ENCODE assay signal across 31 cellular contexts in genomic region chr3:16252988-16253387, GRCh38. TPM values are rescaled to one million over a fixed set of nuclear protein-coding genes. Genes with fewer than 3 reads are reported as not detected.
DNase-seq lines count a peak whose midpoint lies in the region; ATAC-seq, FAIRE-seq and TF ChIP-seq lines count a peak whose summit lies in the region.
"Had no signal": no experiment of that assay in that cellular context is flagged by ENCODE, and none has a peak within 500 bp of the region (broad histone marks: within the 10 kb centered on the region; RNA-seq: fewer than 3 reads in every experiment).

No MANE protein-coding gene starts in this region.

- DNase-seq in HepG2 (ENCODE audit: low spot score), result no peak
- no peak for DNase-seq in right lobe of liver
- no peak for DNase-seq in upper lobe of right lung
- no peak for DNase-seq in OCI-LY7 (ENCODE audit: low spot score)
- DNase-seq in activated CD8-positive, alpha-beta memory T cell treated with anti-CD3 and anti-CD28 coated beads, Interleukin-2, amount 10 ng/mL, durations not matched to agents 7 days and 5 days, result no peak
- DNase-seq: activated CD4-positive, alpha-beta T cell treated with anti-CD3 and anti-CD28 coated beads for 48 hours; activated T-cell treated with anti-CD3 and anti-CD28 coated beads for 4 hours; CD4-positive, alpha-beta memory T cell; effector CD4-positive, alpha-beta T cell; EL; NCI-H1417 treated with DMSO at 0.1 percent for 48 hours; NCI-H2081; NCI-H2227 treated with DMSO at 0.1 percent for 48 hours; stimulated activated CD4-positive, alpha-beta T cell treated with anti-CD3 and anti-CD28 coated beads, Interleukin-1b, Interleukin-23, amount 100 ng/mL, for 48 hours; stimulated activated naive CD4-positive, alpha-beta T cell treated with Interleukin-2 at 50 U/mL for 16 hours; T1000; WERI-Rb-1 had no signal

- ATAC-seq in HepG2, result no peak
- ATAC-seq in right lobe of liver, result no peak
- ATAC-seq in upper lobe of right lung, result no peak
- ATAC-seq in GM21390 (IDR thresholded peaks at IDR 0.05; ENCODE audit: unreplicated experiment), result no peak
- no peak for ATAC-seq in activated CD8-positive, alpha-beta memory T cell treated with anti-CD3 and anti-CD28 coated beads, Interleukin-2, amount 10 ng/mL, durations not matched to agents 7 days and 5 days
- ATAC-seq: A549; activated naive CD4-positive, alpha-beta T cell treated with anti-CD3 and anti-CD28 coated beads, Interleukin-2, amount 50 U/mL, for 72 hours; HCT116 had no signal

- no peaks in the 10 kb centered on the region for H3K9me3 Mint-ChIP-seq in activated CD8-positive, alpha-beta memory T cell treated with anti-CD3 and anti-CD28 coated beads, Interleukin-2, amount 10 ng/mL, durations not matched to agents 7 days and 5 days (ENCODE audit: low read depth)
- H3K9me3 Mint-ChIP-seq: activated naive CD4-positive, alpha-beta T cell treated with anti-CD3 and anti-CD28 coated beads, Interleukin-2, amount 50 U/mL, for 72 hours; neural progenitor cell had no signal

- H3K4me1 ChIP-seq in HepG2 (ENCODE audit: insufficient read depth, low read length) (peaks cover 47% of the 10 kb centered on the region), right lobe of liver (peaks cover 0 to 31% (median 9%) of the 10 kb centered on the region in 4 donors), OCI-LY3 (ENCODE audit: low read length) (peaks cover 75% of the 10 kb centered on the region), upper lobe of right lung (peaks cover 15% of the 10 kb centered on the region), OCI-LY7 (ENCODE audit: insufficient read depth, low read length, poor library complexity, severe bottlenecking) (no peaks in the 10 kb centered on the region)
- H3K4me1 ChIP-seq: A549, vagina had no signal

- TF ChIP-seq CTCF in HepG2 (CRISPR knock-in tag; IDR thresholded peaks at IDR 0.05) (no peak), right lobe of liver (IDR thresholded peaks at IDR 0.05) (no peak), OCI-LY3 (IDR thresholded peaks at IDR 0.05; ENCODE audit: low read depth, low read length) (no peak), upper lobe of right lung (IDR thresholded peaks at IDR 0.05) (no peak), OCI-LY7 (conservative IDR thresholded peaks at IDR 0.05; ENCODE audit: low read length) (no peak)

- TF ChIP-seq EP300 in HepG2 (IDR thresholded peaks at IDR 0.05; ENCODE audit: low read depth in 2 of 2, low read length in 2 of 2) (no peak), HepG2 (CRISPR knock-in tag; IDR thresholded peaks at IDR 0.05; ENCODE audit: borderline replicate concordance) (no peak)

- H3K36me3 ChIP-seq in HepG2 (replicated peaks in 1 of 2; ENCODE audit: control insufficient read depth in 1 of 2, insufficient read depth in 2 of 2, low read length in 2 of 2), result no peaks in the 10 kb centered on the region
- no peaks in the 10 kb centered on the region for H3K36me3 ChIP-seq in right lobe of liver
- H3K36me3 ChIP-seq in OCI-LY3 (replicated peaks; ENCODE audit: low read depth, low read length), result no peaks in the 10 kb centered on the region
- H3K36me3 ChIP-seq in upper lobe of right lung, result peaks cover 5% of the 10 kb centered on the region
- H3K36me3 ChIP-seq in OCI-LY7 (ENCODE audit: insufficient read depth, low read length), result no peaks in the 10 kb centered on the region
- H3K36me3 ChIP-seq: neural progenitor cell, right atrium auricular region, vagina, WERI-Rb-1 had no signal

- peaks cover 34% of the 10 kb centered on the region for H3K4me1 Mint-ChIP-seq in activated CD8-positive, alpha-beta memory T cell treated with anti-CD3 and anti-CD28 coated beads, Interleukin-2, amount 10 ng/mL, durations not matched to agents 7 days and 5 days
- H3K4me1 Mint-ChIP-seq: neural progenitor cell had no signal

- TF ChIP-seq RAD21 in HepG2 (CRISPR knock-in tag; IDR thresholded peaks at IDR 0.05), result no peak

- H3K27ac ChIP-seq in HepG2 (ENCODE audit: extremely low read length, insufficient read depth, low read length) (no peak overlapping the region), right lobe of liver (peak overlapping the region in 1 of 3 donors; percentile 11), OCI-LY3 (ENCODE audit: low read length) (peak overlapping the region; percentile 9; the same call in 1 of the 2 replicates), layer of hippocampus (ENCODE audit: low read depth, low read length) (peak overlapping the region; percentile 39), upper lobe of right lung (peak overlapping the region; percentile 42), OCI-LY7 (ENCODE audit: low read depth, low read length, poor library complexity, severe bottlenecking) (no peak overlapping the region)
- H3K27ac ChIP-seq: A549, neural progenitor cell, right atrium auricular region, testis, vagina, WERI-Rb-1 had no signal

- H3K9me3 ChIP-seq in HepG2 (ENCODE audit: low read length) (no peaks in the 10 kb centered on the region), right lobe of liver (no peaks in the 10 kb centered on the region), OCI-LY3 (ENCODE audit: insufficient read depth, low read length) (no peaks in the 10 kb centered on the region), upper lobe of right lung (no peaks in the 10 kb centered on the region), OCI-LY7 (ENCODE audit: low read length) (no peaks in the 10 kb centered on the region)
- H3K9me3 ChIP-seq: A549, left lung, right atrium auricular region, testis, vagina had no signal

- H3K4me2 ChIP-seq in HepG2 (ENCODE audit: low read depth, low read length) (peak overlapping the region; percentile 54; the same call in 1 of the 2 replicates), OCI-LY3 (ENCODE audit: low read length) (peak overlapping the region; percentile 46), OCI-LY7 (ENCODE audit: low read length) (no peak overlapping the region)
- H3K4me2 ChIP-seq: A549, neural progenitor cell had no signal

- TF ChIP-seq POLR2A in HepG2 (IDR thresholded peaks at IDR 0.05; ENCODE audit: insufficient read depth in 1 of 2, low read depth in 2 of 2, low read length in 2 of 2), result no peak
- no peak for TF ChIP-seq POLR2A in right lobe of liver (IDR thresholded peaks at IDR 0.05)

- CTCF ChIA-PET in HepG2 (lab: Yijun Ruan, JAX; ENCODE audit: low intra/inter-chr PET ratio, low total read pairs) (no interaction called here), OCI-LY7 (lab: Charles Lee; ENCODE audit: unreplicated experiment) (interaction anchor here (1.7 kb wide), 1 partner anchor 11 kb away, joined by 3 read pairs; the partner anchor contains the start of gene DPH3)
- CTCF ChIA-PET in activated CD8-positive, alpha-beta memory T cell treated with anti-CD3 and anti-CD28 coated beads, Interleukin-2, amount 10 ng/mL, durations not matched to agents 7 days and 5 days (lab: Charles Lee), result no interaction called here

- H2AFZ ChIP-seq in HepG2 (ENCODE audit: low read length) (no peak overlapping the region), OCI-LY3 (ENCODE audit: low read depth, low read length) (no peak overlapping the region), OCI-LY7 (ENCODE audit: low read length) (no peak overlapping the region)
- H2AFZ ChIP-seq: neural progenitor cell had no signal

- H3K9me2 ChIP-seq in OCI-LY7 (ENCODE audit: insufficient read depth, low read length), result no peaks in the 10 kb centered on the region

- no peak overlapping the region for H3K27ac Mint-ChIP-seq in activated CD8-positive, alpha-beta memory T cell treated with anti-CD3 and anti-CD28 coated beads, Interleukin-2, amount 10 ng/mL, durations not matched to agents 7 days and 5 days
- H3K27ac Mint-ChIP-seq: activated naive CD4-positive, alpha-beta T cell treated with anti-CD3 and anti-CD28 coated beads, Interleukin-2, amount 50 U/mL, for 72 hours; CD4-positive, alpha-beta memory T cell; neural progenitor cell had no signal

- no peak for FAIRE-seq in HepG2 (lab: Jason Lieb, UNC)
- FAIRE-seq: A549, bronchial epithelial cell, colon, RCC 7860 had no signal

- no peak overlapping the region for H3K4me3 Mint-ChIP-seq in activated CD8-positive, alpha-beta memory T cell treated with anti-CD3 and anti-CD28 coated beads, Interleukin-2, amount 10 ng/mL, durations not matched to agents 7 days and 5 days
- H3K4me3 Mint-ChIP-seq: CD4-positive, alpha-beta memory T cell; neural progenitor cell had no signal

- H3K79me2 ChIP-seq in HepG2 (ENCODE audit: insufficient read depth, low read length) (no peaks in the 10 kb centered on the region), OCI-LY3 (ENCODE audit: low read length) (no peaks in the 10 kb centered on the region), OCI-LY7 (ENCODE audit: insufficient read depth, low read depth, low read length) (no peaks in the 10 kb centered on the region)

- H3K9ac ChIP-seq in HepG2 (ENCODE audit: insufficient read depth, low read depth, low read length) (no peak overlapping the region), OCI-LY3 (ENCODE audit: low read length) (no peak overlapping the region)
- H3K9ac ChIP-seq: neural progenitor cell had no signal

- H3K27me3 ChIP-seq in HepG2 (ENCODE audit: control insufficient read depth in 1 of 2, insufficient read depth in 2 of 2, low read length in 2 of 2) (no peaks in the 10 kb centered on the region), right lobe of liver (no peaks in the 10 kb centered on the region), OCI-LY3 (ENCODE audit: low read depth, low read length) (no peaks in the 10 kb centered on the region), layer of hippocampus (ENCODE audit: control insufficient read depth, insufficient read depth, low read length) (no peaks in the 10 kb centered on the region), upper lobe of right lung (no peaks in the 10 kb centered on the region)
- H3K27me3 ChIP-seq: left lung, neural progenitor cell, right atrium auricular region, testis, vagina had no signal

- in situ Hi-C loops in HepG2 (cut with HindIII; ENCODE audit: extremely low pct_ligation_motif_present, low pct_unique_long_range_greater_than_20kb), result no loop called here

- POLR2A ChIA-PET in HepG2 (lab: Yijun Ruan, JAX), result interaction anchor here (0.6 to 4.9 kb wide), 8 partner anchors 8 to 1490 kb away, joined by 3 to 112 read pairs (median 4); partner anchors contain the start of genes BTD, DPH3, HACL1 and OXNAD1
- POLR2A ChIA-PET in OCI-LY7 (lab: Charles Lee), result interaction anchor here (0.6 to 1.2 kb wide), 4 partner anchors 11 to 822 kb away, joined by 3 to 5 read pairs (median 4); partner anchors contain the start of gene OXNAD1

- H3K27me3 Mint-ChIP-seq in activated CD8-positive, alpha-beta memory T cell treated with anti-CD3 and anti-CD28 coated beads, Interleukin-2, amount 10 ng/mL, durations not matched to agents 7 days and 5 days, result no peaks in the 10 kb centered on the region
- H3K27me3 Mint-ChIP-seq: CD4-positive, alpha-beta memory T cell had no signal

- WGBS in HepG2 (ENCODE audit: low lambda C conversion rate), result 96% methylated on average over 2 of the region's 2 CpGs
- 89% methylated on average over 2 of the region's 2 CpGs for WGBS in right lobe of liver (ENCODE audit: insufficient coverage, low coverage, low lambda C conversion rate, missing lambda C conversion rate)

- no peak overlapping the region; a peak in 1 of 6 replicates for H3K4me3 ChIP-seq in HepG2 (replicated peaks in 1 of 3; ENCODE audit: insufficient read depth in 1 of 3, low read depth in 2 of 3, low read length in 3 of 3)
- no peak overlapping the region for H3K4me3 ChIP-seq in right lobe of liver
- H3K4me3 ChIP-seq in OCI-LY3 (ENCODE audit: low read length), result no peak overlapping the region
- no peak overlapping the region for H3K4me3 ChIP-seq in upper lobe of right lung
- H3K4me3 ChIP-seq in OCI-LY7 (ENCODE audit: low read depth, low read length, poor library complexity, severe bottlenecking), result no peak overlapping the region
- H3K4me3 ChIP-seq: A549, left lung, neural progenitor cell, right atrium auricular region, testis, vagina had no signal

- H3K36me3 Mint-ChIP-seq in activated CD8-positive, alpha-beta memory T cell treated with anti-CD3 and anti-CD28 coated beads, Interleukin-2, amount 10 ng/mL, durations not matched to agents 7 days and 5 days, result peaks cover 10% of the 10 kb centered on the region
- H3K36me3 Mint-ChIP-seq: activated naive CD4-positive, alpha-beta T cell treated with anti-CD3 and anti-CD28 coated beads, Interleukin-2, amount 50 U/mL, for 72 hours; neural progenitor cell had no signal

- H4K20me1 ChIP-seq in HepG2 (ENCODE audit: insufficient read depth, low read length) (no peaks in the 10 kb centered on the region), OCI-LY3 (ENCODE audit: insufficient read depth, low read length) (no peaks in the 10 kb centered on the region), OCI-LY7 (ENCODE audit: insufficient read depth, low read length) (no peaks in the 10 kb centered on the region)

- BruUV-seq in HepG2 (replicated peaks; lab: Mats Ljungman, UMichigan), result no TSS peak
- no TSS peak for BruUV-seq in OCI-LY7 (replicated peaks; lab: Mats Ljungman, UMichigan)

- intact Hi-C loops in HepG2 (cut with micrococcal nuclease; ENCODE audit: unreplicated experiment) (loop anchor here (1.0 kb wide), 1 partner anchor 11 kb away; the partner anchor contains the start of gene DPH3), right lobe of liver (cut with DNase I) (loop anchor here in 1 of 2 donors (5.0 kb wide), 1 partner anchor 626 kb away; no protein-coding TSS in a partner anchor), upper lobe of right lung (cut with DNase I) (no loop called here), OCI-LY7 (cut with micrococcal nuclease; ENCODE audit: unreplicated experiment) (no loop called here)

RNA-seq across cellular contexts. Expression of gene DPH3, which starts 11.8 kb away (rescaled TPM):
- 21.6 and 40.0 TPM in 2 replicates for total RNA-seq in HepG2 (2016; rRNA removed; fragmentation: Illumina TruSeq; extraction: Trizol)
- 14.7 and 18.5 TPM in 2 replicates for total RNA-seq in HepG2 (2016; cell fraction: cytosol; rRNA removed; fragmentation: Illumina TruSeq; extraction: Trizol; ENCODE audit: low read depth)
- 21.8 and 34.1 TPM in 2 replicates for total RNA-seq in HepG2 (2016; cell fraction: insoluble cytoplasmic fraction; rRNA removed; fragmentation: Illumina TruSeq; extraction: Trizol)
- 37.4 and 40.6 TPM in 2 replicates for total RNA-seq in HepG2 (2016; cell fraction: membrane; rRNA removed; fragmentation: Illumina TruSeq; extraction: Trizol)
- 10.6 and 11.0 TPM in 2 replicates for total RNA-seq in HepG2 (2016; cell fraction: nucleus; rRNA removed; fragmentation: Illumina TruSeq; extraction: Trizol)
- polyA plus RNA-seq in HepG2 (2011; rRNA removed), result 15.6 and 18.3 TPM in 2 replicates
- 6.7 and 10.0 TPM in 2 replicates for polyA plus RNA-seq in HepG2 (2011; cell fraction: cytosol; rRNA removed)
- polyA plus RNA-seq in HepG2 (2011; cell fraction: nucleus; rRNA removed), result 2.0 and 3.6 TPM in 2 replicates
- polyA plus RNA-seq in HepG2 (2012), result 23.4 and 26.6 TPM in 2 replicates
- polyA plus RNA-seq in HepG2 (2016; cell fraction: cytosol; fragmentation: Illumina TruSeq; extraction: Trizol; ENCODE audit: low read depth), result 53.4 and 78.8 TPM in 2 replicates
- polyA plus RNA-seq in HepG2 (2016; cell fraction: insoluble cytoplasmic fraction; fragmentation: Illumina TruSeq; extraction: Trizol; ENCODE audit: low read depth), result 73.2 and 81.4 TPM in 2 replicates
- 73.1 and 94.3 TPM in 2 replicates for polyA plus RNA-seq in HepG2 (2016; cell fraction: membrane; fragmentation: Illumina TruSeq; extraction: Trizol; ENCODE audit: low read depth)
- 30.4 and 35.4 TPM in 2 replicates for polyA plus RNA-seq in HepG2 (2016; cell fraction: nucleus; fragmentation: Illumina TruSeq; extraction: Trizol; ENCODE audit: insufficient read depth, low read depth)
- 5.6 and 6.9 TPM in 2 replicates for polyA minus RNA-seq in HepG2 (2011; rRNA and poly(A)+ RNA removed; ENCODE audit: low replicate concordance)
- 6.9 and 8.9 TPM in 2 replicates for polyA minus RNA-seq in HepG2 (2011; cell fraction: cytosol; rRNA and poly(A)+ RNA removed)
- polyA minus RNA-seq in HepG2 (2011; cell fraction: nucleus; rRNA and poly(A)+ RNA removed), result 6.0 and 7.2 TPM in 2 replicates
- 10 to 100 TPM in 5 of 6 experiments, 1 to 10 TPM in 1; 9.7 to 15.0 (median 12.9) TPM for total RNA-seq in right lobe of liver
- 29.8 TPM for total RNA-seq in upper lobe of right lung
- 4.8 and 7.3 TPM in 2 replicates for total RNA-seq in OCI-LY7 (2014; rRNA removed; shearing (Covaris generic))
- total RNA-seq in OCI-LY7 (2022), result 14.4 and 19.0 TPM in 2 replicates
- total RNA-seq in activated CD8-positive, alpha-beta memory T cell treated with anti-CD3 and anti-CD28 coated beads, Interleukin-2, amount 10 ng/mL, durations not matched to agents 7 days and 5 days, result 10 to 100 TPM; 13.9 to 23.8 TPM

RNA-seq across cellular contexts. Expression of gene OXNAD1, which starts 12.0 kb away (rescaled TPM):
- total RNA-seq in HepG2 (2016; rRNA removed; fragmentation: Illumina TruSeq; extraction: Trizol) (18.8 and 25.2 TPM in 2 replicates), right lobe of liver (10 to 100 TPM in 5 of 6 experiments, 1 to 10 TPM in 1; 8.1 to 27.2 (median 16.2) TPM), upper lobe of right lung (12.8 TPM), OCI-LY7 (2022) (18.1 and 22.0 TPM in 2 replicates)
- 25.2 and 28.2 TPM in 2 replicates for total RNA-seq in HepG2 (2016; cell fraction: cytosol; rRNA removed; fragmentation: Illumina TruSeq; extraction: Trizol; ENCODE audit: low read depth)
- total RNA-seq in HepG2 (2016; cell fraction: insoluble cytoplasmic fraction; rRNA removed; fragmentation: Illumina TruSeq; extraction: Trizol), result 19.7 and 23.1 TPM in 2 replicates
- 13.5 and 18.2 TPM in 2 replicates for total RNA-seq in HepG2 (2016; cell fraction: membrane; rRNA removed; fragmentation: Illumina TruSeq; extraction: Trizol)
- 38.3 and 44.7 TPM in 2 replicates for total RNA-seq in HepG2 (2016; cell fraction: nucleus; rRNA removed; fragmentation: Illumina TruSeq; extraction: Trizol)
- 8.8 and 9.9 TPM in 2 replicates for polyA plus RNA-seq in HepG2 (2011; rRNA removed)
- 6.6 and 8.2 TPM in 2 replicates for polyA plus RNA-seq in HepG2 (2011; cell fraction: cytosol; rRNA removed)
- polyA plus RNA-seq in HepG2 (2011; cell fraction: nucleus; rRNA removed), result 10.2 and 12.1 TPM in 2 replicates
- 7.0 and 7.7 TPM in 2 replicates for polyA plus RNA-seq in HepG2 (2012)
- 1.7 and 3.2 TPM in 2 replicates for polyA plus RNA-seq in HepG2 (2016; cell fraction: cytosol; fragmentation: Illumina TruSeq; extraction: Trizol; ENCODE audit: low read depth)
- polyA plus RNA-seq in HepG2 (2016; cell fraction: insoluble cytoplasmic fraction; fragmentation: Illumina TruSeq; extraction: Trizol; ENCODE audit: low read depth), result 19.0 and 22.1 TPM in 2 replicates
- polyA plus RNA-seq in HepG2 (2016; cell fraction: membrane; fragmentation: Illumina TruSeq; extraction: Trizol; ENCODE audit: low read depth), result 4.3 and 6.7 TPM in 2 replicates
- polyA plus RNA-seq in HepG2 (2016; cell fraction: nucleus; fragmentation: Illumina TruSeq; extraction: Trizol; ENCODE audit: insufficient read depth, low read depth), result 12.2 and 14.2 TPM in 2 replicates
- 24.6 and 49.5 TPM in 2 replicates for polyA minus RNA-seq in HepG2 (2011; rRNA and poly(A)+ RNA removed; ENCODE audit: low replicate concordance)
- 5.4 and 6.4 TPM in 2 replicates for polyA minus RNA-seq in HepG2 (2011; cell fraction: cytosol; rRNA and poly(A)+ RNA removed)
- polyA minus RNA-seq in HepG2 (2011; cell fraction: nucleus; rRNA and poly(A)+ RNA removed), result 64.5 and 66.2 TPM in 2 replicates
- total RNA-seq in OCI-LY7 (2014; rRNA removed; shearing (Covaris generic)), result 16.6 and 18.7 TPM in 2 replicates
- total RNA-seq in activated CD8-positive, alpha-beta memory T cell treated with anti-CD3 and anti-CD28 coated beads, Interleukin-2, amount 10 ng/mL, durations not matched to agents 7 days and 5 days, result 10 to 100 TPM; 44.9 to 47.4 TPM

Comparison
In these comparisons a context has a peak if more than half of its experiments do, and no peak if none do; other contexts are left out.
1. H3K27ac ChIP-seq: peak in OCI-LY3 (single experiment), layer of hippocampus (single experiment) and upper lobe of right lung (single experiment); none in HepG2 (single experiment) and OCI-LY7 (single experiment).